ENCODE assay signal across 1 cellular context in genomic region chr11:6672006-6672405, GRCh38.
TF ChIP-seq lines count a peak whose summit lies in the region.

No MANE protein-coding gene starts in this region.

TF ChIP-seq in A549, 52 proteins besides CTCF, POLR2A, EP300 and RAD21:
- TF ChIP-seq MAZ (IDR thresholded peaks at IDR 0.05; ENCODE audit: borderline replicate concordance, low read depth, low read length): no peak
- TF ChIP-seq MAFK (IDR thresholded peaks at IDR 0.05; ENCODE audit: partially characterized antibody): peak; percentile 4
